ENCODE assay signal across 9 cellular contexts in the genomic region with DNA sequence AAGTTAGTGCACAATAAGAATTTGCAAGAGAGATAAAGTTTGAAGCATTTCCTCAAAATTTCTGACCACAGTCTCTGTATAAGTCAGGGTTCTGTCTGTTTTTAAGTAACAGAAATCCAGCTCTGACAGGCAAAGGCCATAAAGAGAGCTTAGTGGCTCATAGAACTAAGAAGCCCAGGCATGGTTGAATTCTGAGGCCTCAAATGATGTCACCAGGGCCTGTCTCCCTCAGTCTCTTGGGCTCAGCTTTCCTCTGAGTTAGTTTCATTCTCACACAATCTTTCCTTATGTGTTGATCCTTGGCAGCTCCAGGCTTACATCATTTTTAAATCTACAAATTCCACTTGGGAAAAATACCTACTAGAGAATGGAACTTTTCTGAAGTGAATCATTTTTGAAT.
DNase-seq lines count a peak whose midpoint lies in the region; ATAC-seq and TF ChIP-seq lines count a peak whose summit lies in the region.
"Had no signal": no experiment of that assay in that cellular context is flagged by ENCODE, and none has a peak within 500 bp of the region (broad histone marks: within the 10 kb centered on the region; RNA-seq: fewer than 3 reads in every experiment).

No MANE protein-coding gene starts in this region.

- TF ChIP-seq RAD21 in IMR-90 (IDR thresholded peaks at IDR 0.05; ENCODE audit: low read length) = no peak

- H3K36me3 Mint-ChIP-seq in immature natural killer cell (peaks cover 0 to 5% (median 0%) of the 10 kb centered on the region in 3 donors), osteocyte (ENCODE audit: unreplicated experiment) (no peaks in the 10 kb centered on the region)
- H3K36me3 Mint-ChIP-seq: brain had no signal

- no peak overlapping the region for H4K91ac ChIP-seq in IMR-90 (ENCODE audit: insufficient read depth, low read depth, low read length)

- no peak overlapping the region for H3K56ac ChIP-seq in IMR-90 (ENCODE audit: extremely low read depth, insufficient read depth, low read length)

- H3K36me3 ChIP-seq in GM06990 (ENCODE audit: control insufficient read depth, insufficient read depth, low read length) (no peaks in the 10 kb centered on the region), IMR-90 (ENCODE audit: control insufficient read depth, insufficient read depth, low read length) (no peaks in the 10 kb centered on the region)

- POLR2A ChIA-PET in IMR-90 (lab: Charles Lee; ENCODE audit: unreplicated experiment) = no interaction called here

- H2BK5ac ChIP-seq in IMR-90 (ENCODE audit: low read depth, low read length, poor library complexity, severe bottlenecking) = peak overlapping the region; percentile 61

- H3K27me3 ChIP-seq in GM06990 (replicated peaks; ENCODE audit: control insufficient read depth, insufficient read depth, low read length) = no peaks in the 10 kb centered on the region
- H3K27me3 ChIP-seq in IMR-90 (ENCODE audit: control insufficient read depth, insufficient read depth, low read length) = no peaks in the 10 kb centered on the region

- H3K27ac Mint-ChIP-seq in immature natural killer cell (peak overlapping the region; percentile 89 to 96 (median 92)), osteocyte (ENCODE audit: unreplicated experiment) (no peak overlapping the region)

- H3K9me3 ChIP-seq in IMR-90 (ENCODE audit: control insufficient read depth, insufficient read depth, low read length) = no peaks in the 10 kb centered on the region

- H3K9me3 Mint-ChIP-seq in immature natural killer cell = no peaks in the 10 kb centered on the region
- no peaks in the 10 kb centered on the region for H3K9me3 Mint-ChIP-seq in osteocyte (ENCODE audit: unreplicated experiment)

- H3K18ac ChIP-seq in IMR-90 (ENCODE audit: low read depth, low read length) = no peak overlapping the region; the same call in 1 of the 2 replicates

- no peak overlapping the region for H2AK9ac ChIP-seq in IMR-90 (replicated peaks; ENCODE audit: low read depth, low read length, poor library complexity)

- peaks cover 4% of the 10 kb centered on the region for H3K4me1 ChIP-seq in IMR-90 (ENCODE audit: control insufficient read depth, insufficient read depth, low read length)

- H4K20me1 ChIP-seq in IMR-90 (ENCODE audit: insufficient read depth, low read length) = no peaks in the 10 kb centered on the region

- H3K79me1 ChIP-seq in IMR-90 (ENCODE audit: low read depth in 1 of 2, low read length in 2 of 2) = no peaks in the 10 kb centered on the region

- dilution Hi-C loops in IMR-90 (cut with HindIII; ENCODE audit: low sequenced_read_pairs, unreplicated experiment) = no loop called here

- H3K4me2 ChIP-seq in IMR-90 (ENCODE audit: low read depth, low read length) = no peak overlapping the region

- H3K9me1 ChIP-seq in IMR-90 (ENCODE audit: insufficient read depth, low read length) = peaks cover 5% of the 10 kb centered on the region; the same call in 1 of the 2 replicates

- peak overlapping the region; percentile 1; the same call in 1 of the 2 replicates for H2BK20ac ChIP-seq in IMR-90 (ENCODE audit: low read depth, low read length)

- H2AFZ ChIP-seq in IMR-90 (replicated peaks; ENCODE audit: low read length, poor library complexity) = no peak overlapping the region

- intact Hi-C loops in IMR-90 (cut with micrococcal nuclease) = no loop called here

- CTCF ChIA-PET in IMR-90 (lab: Yijun Ruan, JAX) = interaction anchor here (0.7 kb wide), 1 partner anchor 131 kb away, joined by 4 read pairs; no protein-coding TSS in a partner anchor

- TF ChIP-seq POLR2A in IMR-90 (IDR thresholded peaks at IDR 0.05; ENCODE audit: low read depth, low read length) = no peak

- H3K4me3 ChIP-seq in GM06990 (replicated peaks; ENCODE audit: low read depth, low read length) (no peak overlapping the region), IMR-90 (ENCODE audit: insufficient read depth, low read depth, low read length) (no peak overlapping the region)

- no peaks in the 10 kb centered on the region for H3K27me3 Mint-ChIP-seq in immature natural killer cell (ENCODE audit: low read depth in 3 of 3)
- H3K27me3 Mint-ChIP-seq in osteocyte (ENCODE audit: unreplicated experiment) = no peaks in the 10 kb centered on the region
- H3K27me3 Mint-ChIP-seq: brain had no signal

- DNase-seq in GM06990 (ENCODE audit: extremely low read depth, insufficient read length) (peak; percentile 50), IMR-90 (peak; percentile 89), immature natural killer cell (no peak), NCI-H146 (lab: John Stamatoyannopoulos, UW) (no peak), osteocyte (ENCODE audit: extremely low spot score, unreplicated experiment) (no peak), ACHN (no peak), NCI-H2081 (lab: John Stamatoyannopoulos, UW) (no peak)

- H3K4me3 Mint-ChIP-seq in immature natural killer cell = peak overlapping the region in 4 of 5 donors; percentile 13 to 85 (median 73)
- no peak overlapping the region for H3K4me3 Mint-ChIP-seq in osteocyte (ENCODE audit: unreplicated experiment)
- H3K4me3 Mint-ChIP-seq: brain had no signal

- H3K23ac ChIP-seq in IMR-90 (ENCODE audit: low read depth, low read length) = no peak overlapping the region

- in situ Hi-C loops in IMR-90 (cut with MboI; ENCODE audit: low sequenced_read_pairs) = no loop called here
- in situ Hi-C loops in ACHN (cut with HindIII; ENCODE audit: low pct_ligation_motif_present, low pct_unique_long_range_greater_than_20kb, low sequenced_read_pairs) = no loop called here

- H3K27ac ChIP-seq in IMR-90 (ENCODE audit: insufficient read depth, low read length) = 0 out of 2 replicates have a peak overlapping the region, but pooled peaks have one; percentile 40

- H3K4me1 Mint-ChIP-seq in immature natural killer cell (peaks cover 38 to 46% of the 10 kb centered on the region in 2 donors), osteocyte (ENCODE audit: unreplicated experiment) (peaks cover 10% of the 10 kb centered on the region)

- ATAC-seq in GM21367 (IDR thresholded peaks at IDR 0.05; ENCODE audit: unreplicated experiment) (peak; percentile 29), IMR-90 (ENCODE audit: low read depth) (peak; percentile 72)

- peak overlapping the region; percentile 35 to 52; a peak in 2 of 4 replicates for H4K8ac ChIP-seq in IMR-90 (ENCODE audit: low read depth in 2 of 2, low read length in 2 of 2)

- no peak overlapping the region for H4K5ac ChIP-seq in IMR-90 (ENCODE audit: low read depth, low read length)

- TF ChIP-seq CTCF in GM06990 (IDR thresholded peaks at IDR 0.05; ENCODE audit: insufficient read depth, low read length, poor library complexity, severe bottlenecking) (no peak), IMR-90 (conservative IDR thresholded peaks at IDR 0.05; ENCODE audit: low read depth, low read length) (no peak), osteocyte (IDR thresholded peaks at IDR 0.05) (no peak)

- H3K4ac ChIP-seq in IMR-90 (ENCODE audit: low read depth, low read length) = no peak overlapping the region

- no TSS peak for BruUV-seq in IMR-90 (replicated peaks; lab: Mats Ljungman, UMichigan)

- H3K9ac ChIP-seq in IMR-90 (ENCODE audit: low read depth, low read length) = no peak overlapping the region

- H2BK120ac ChIP-seq in IMR-90 (ENCODE audit: low read depth, low read length) = peak overlapping the region; percentile 10; the same call in 1 of the 2 replicates

- H3K14ac ChIP-seq in IMR-90 (replicated peaks; ENCODE audit: low read depth, low read length) = peak overlapping the region; percentile 70

- no peak overlapping the region for H2AK5ac ChIP-seq in IMR-90 (ENCODE audit: low read depth, low read length)

- no peak overlapping the region for H2BK15ac ChIP-seq in IMR-90 (ENCODE audit: low read depth, low read length)

TF ChIP-seq in IMR-90, 13 proteins besides CTCF, POLR2A, EP300 and RAD21:
- peak; percentile 11; the same call in 1 of the 2 replicates for TF ChIP-seq CEBPB (IDR thresholded peaks at IDR 0.05; ENCODE audit: low read depth, low read length)
- no peak for TF ChIP-seq MAZ (IDR thresholded peaks at IDR 0.05; ENCODE audit: borderline replicate concordance, low read depth, low read length)
TF ChIP-seq in IMR-90: peak in this region for 1.

Comparison
In these comparisons a context has a peak if more than half of its experiments do, and no peak if none do; other contexts are left out.
1. DNase-seq: peak in GM06990 (single experiment) and IMR-90 (single experiment); none in immature natural killer cell (0 of 3), NCI-H146 (single experiment), osteocyte (single experiment), ACHN (single experiment) and NCI-H2081 (0 of 2).